Comparison of ENCODE assay signal across 23 cellular contexts in genomic region chr14:34680806-34681479, GRCh38.
"Had no signal": no experiment of that assay in that cellular context is flagged by ENCODE, and none has a peak within 500 bp of the region (broad histone marks: within the 10 kb centered on the region; RNA-seq: fewer than 3 reads in every experiment).

No MANE protein-coding gene starts in this region.

- H3K4me1 Mint-ChIP-seq: activated B cell treated with CpG ODN at 0.5 μM for 24 hours; central memory CD8-positive, alpha-beta T cell; naive B cell had no signal

- H3K4me3 ChIP-seq: colonic mucosa, heart left ventricle, left ventricle myocardium inferior, ovary, sigmoid colon, tibial nerve had no signal

- H3K27ac Mint-ChIP-seq: activated B cell treated with CpG ODN at 0.5 μM for 24 hours; activated CD4-positive, alpha-beta memory T cell treated with anti-CD3 and anti-CD28 coated beads for 36 hours; activated T-helper 2 cell treated with anti-CD3 and anti-CD28 coated beads, Interferon-gamma antibody, Interleukin-2, Interleukin-4, amounts not matched to agents 10 μg/mL and 5 μg/mL and 100 μg/mL, durations not matched to agents 14 hours and 24 hours and 36 hours; T-cell had no signal

- H3K27me3 ChIP-seq: colonic mucosa, ovary, sigmoid colon, tibial nerve had no signal

- DNase-seq: activated B cell treated with CpG ODN at 0.5 μM for 24 hours; activated CD4-positive, alpha-beta memory T cell treated with anti-CD3 and anti-CD28 coated beads for 36 hours; activated CD4-positive, alpha-beta T cell treated with anti-CD3 and anti-CD28 coated beads for 4 hours; activated naive CD4-positive, alpha-beta T cell treated with Interleukin-2 at 50 U/mL for 16 hours; activated T-cell treated with anti-CD3 and anti-CD28 coated beads, Interleukin-2, amount 50 U/mL, for 1 hour; anterior cingulate cortex; colonic mucosa; erythroblast; heart left ventricle; kidney; left ventricle myocardium inferior; naive B cell; ovary; sigmoid colon; stimulated activated CD8-positive, alpha-beta memory T cell treated with anti-CD3 and anti-CD28 coated beads, Interleukin-4, amount 100 ng/mL, for 48 hours; stimulated activated naive CD4-positive, alpha-beta T cell treated with Interleukin-2 at 50 U/mL for 16 hours; substantia nigra; T-cell; T-helper 9 cell had no signal

- H3K9me3 Mint-ChIP-seq: activated B cell treated with CpG ODN at 0.5 μM for 24 hours; activated CD4-positive, alpha-beta memory T cell treated with anti-CD3 and anti-CD28 coated beads for 36 hours; activated T-helper 2 cell treated with anti-CD3 and anti-CD28 coated beads, Interferon-gamma antibody, Interleukin-2, Interleukin-4, amounts not matched to agents 10 μg/mL and 5 μg/mL and 100 μg/mL, durations not matched to agents 14 hours and 24 hours and 36 hours; central memory CD8-positive, alpha-beta T cell; naive B cell; T-cell had no signal

- H3K27ac ChIP-seq: colonic mucosa, heart left ventricle, left ventricle myocardium inferior, ovary, sigmoid colon, tibial nerve had no signal

- H3K36me3 Mint-ChIP-seq: activated CD4-positive, alpha-beta memory T cell treated with anti-CD3 and anti-CD28 coated beads for 36 hours; brain; naive B cell; T-cell had no signal

- H3K9me3 ChIP-seq: colonic mucosa, heart left ventricle, left ventricle myocardium inferior, ovary, sigmoid colon, tibial nerve had no signal

- H3K4me3 Mint-ChIP-seq: activated B cell treated with CpG ODN at 0.5 μM for 24 hours; activated CD4-positive, alpha-beta memory T cell treated with anti-CD3 and anti-CD28 coated beads for 36 hours; brain; central memory CD8-positive, alpha-beta T cell; naive B cell; T-cell had no signal

- H3K36me3 ChIP-seq: colonic mucosa, heart left ventricle, left ventricle myocardium inferior, ovary, sigmoid colon, tibial nerve had no signal

- H3K4me1 ChIP-seq: colonic mucosa, left ventricle myocardium inferior, sigmoid colon, tibial nerve had no signal
